8 cellular contexts compared by ENCODE assay signal in the genomic region with DNA sequence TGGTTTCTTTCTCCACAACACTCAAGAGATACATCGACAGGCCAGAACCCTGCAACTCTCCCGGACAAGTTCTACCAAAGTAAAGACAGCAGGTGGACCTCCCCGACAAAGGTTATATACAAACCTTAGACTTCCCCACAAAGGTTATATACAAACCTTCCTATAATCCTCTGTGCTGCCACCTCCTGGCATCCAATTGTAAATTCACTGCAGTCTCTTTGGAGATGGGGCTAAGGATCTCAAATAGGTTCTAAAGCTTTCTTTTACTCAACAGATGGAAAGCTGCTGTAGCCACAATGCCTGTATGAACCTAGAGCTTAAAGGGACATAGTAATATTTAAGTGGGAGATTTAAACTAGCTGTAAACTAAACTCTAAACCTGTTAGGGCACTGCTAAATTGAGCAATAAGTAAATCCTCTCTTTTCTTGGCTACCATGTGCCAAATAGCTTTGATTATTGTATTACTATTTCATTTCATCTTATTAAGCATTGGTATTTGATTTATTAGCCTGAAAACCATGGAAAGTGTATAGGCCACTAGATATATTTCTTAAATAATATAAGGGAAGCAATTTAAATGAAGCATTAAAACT. TPM values are rescaled to one million over a fixed set of nuclear protein-coding genes. Genes with fewer than 3 reads are reported as not detected.
DNase-seq lines count a peak whose midpoint lies in the region; ATAC-seq and TF ChIP-seq lines count a peak whose summit lies in the region.

No MANE protein-coding gene starts in this region.

- H3K4me1 ChIP-seq in OCI-LY3 (ENCODE audit: low read length) (peaks cover 23% of the 10 kb centered on the region), hepatocyte (ENCODE audit: insufficient read depth) (no peaks in the 10 kb centered on the region)

- H3K4me2 ChIP-seq in OCI-LY3 (ENCODE audit: low read length) (peak overlapping the region; percentile 51), hepatocyte (no peak overlapping the region)

- H4K20me1 ChIP-seq in OCI-LY3 (ENCODE audit: insufficient read depth, low read length) (no peaks in the 10 kb centered on the region), hepatocyte (ENCODE audit: insufficient read depth, poor library complexity, severe bottlenecking) (no peaks in the 10 kb centered on the region)

- H3K27me3 ChIP-seq in OCI-LY3 (ENCODE audit: low read depth, low read length), result no peaks in the 10 kb centered on the region
- no peaks in the 10 kb centered on the region for H3K27me3 ChIP-seq in hepatocyte

- ATAC-seq in GM19397 (IDR thresholded peaks at IDR 0.05; ENCODE audit: unreplicated experiment), result peak; percentile 74
- peak; percentile 85 for ATAC-seq in HG03378 (IDR thresholded peaks at IDR 0.05; ENCODE audit: unreplicated experiment)

- peaks cover 3% of the 10 kb centered on the region for H3K9me3 Mint-ChIP-seq in activated naive CD4-positive, alpha-beta T cell treated with anti-CD3 and anti-CD28 coated beads, Interleukin-2, amount 10 ng/mL, durations not matched to agents 7 days and 5 days

- H3K9me3 ChIP-seq in OCI-LY3 (ENCODE audit: insufficient read depth, low read length), result no peaks in the 10 kb centered on the region
- H3K9me3 ChIP-seq in hepatocyte (ENCODE audit: low read depth), result no peaks in the 10 kb centered on the region

- H3K9ac ChIP-seq in OCI-LY3 (ENCODE audit: low read length), result no peak overlapping the region

- peaks cover 7% of the 10 kb centered on the region for H3K36me3 Mint-ChIP-seq in activated naive CD4-positive, alpha-beta T cell treated with anti-CD3 and anti-CD28 coated beads, Interleukin-2, amount 10 ng/mL, durations not matched to agents 7 days and 5 days

- TF ChIP-seq CTCF in OCI-LY3 (IDR thresholded peaks at IDR 0.05; ENCODE audit: low read depth, low read length) (peak; percentile 72), hepatocyte (IDR thresholded peaks at IDR 0.05; ENCODE audit: poor library complexity) (peak; percentile 66)

- H3K79me2 ChIP-seq in OCI-LY3 (ENCODE audit: low read length), result peaks cover 6% of the 10 kb centered on the region; the same call in 1 of the 2 replicates
- no peaks in the 10 kb centered on the region for H3K79me2 ChIP-seq in hepatocyte

- DNase-seq in Daoy (ENCODE audit: low read depth), result peak; percentile 48
- DNase-seq in activated naive CD4-positive, alpha-beta T cell treated with anti-CD3 and anti-CD28 coated beads, Interleukin-2, amount 10 ng/mL, durations not matched to agents 7 days and 5 days, result peak; percentile 66
- DNase-seq in hepatocyte (ENCODE audit: low spot score), result peak; percentile 70
- DNase-seq in stimulated activated CD4-positive, alpha-beta T cell treated with anti-CD3 and anti-CD28 coated beads, Interleukin-4, amount 100 ng/mL, for 24 hours, result peak; percentile 61
- no peak for DNase-seq in posterior vena cava (ENCODE audit: low spot score)

- no peak overlapping the region for H3K27ac ChIP-seq in OCI-LY3 (ENCODE audit: low read length)
- no peak overlapping the region for H3K27ac ChIP-seq in hepatocyte

- WGBS in hepatocyte (ENCODE audit: low lambda C conversion rate, missing lambda C conversion rate), result 20% methylated on average over 3 of the region's 3 CpGs

- H2AFZ ChIP-seq in OCI-LY3 (ENCODE audit: low read depth, low read length) (no peak overlapping the region; the same call in 1 of the 2 replicates), hepatocyte (no peak overlapping the region)

- intact Hi-C loops in posterior vena cava (cut with DNase I), result no loop called here

- no peak overlapping the region for H3K4me3 Mint-ChIP-seq in activated naive CD4-positive, alpha-beta T cell treated with anti-CD3 and anti-CD28 coated beads, Interleukin-2, amount 10 ng/mL, durations not matched to agents 7 days and 5 days

- peaks cover 10% of the 10 kb centered on the region for H3K4me1 Mint-ChIP-seq in activated naive CD4-positive, alpha-beta T cell treated with anti-CD3 and anti-CD28 coated beads, Interleukin-2, amount 10 ng/mL, durations not matched to agents 7 days and 5 days

- H3K9me2 ChIP-seq in hepatocyte (replicated peaks; ENCODE audit: insufficient read depth), result no peaks in the 10 kb centered on the region

- no peak overlapping the region for H3K27ac Mint-ChIP-seq in activated naive CD4-positive, alpha-beta T cell treated with anti-CD3 and anti-CD28 coated beads, Interleukin-2, amount 10 ng/mL, durations not matched to agents 7 days and 5 days

- CTCF ChIA-PET in activated naive CD4-positive, alpha-beta T cell treated with anti-CD3 and anti-CD28 coated beads, Interleukin-2, amount 10 ng/mL, durations not matched to agents 7 days and 5 days (lab: Charles Lee), result interaction anchor here (0.8 to 6.0 kb wide), 15 partner anchors 8 to 119 kb away, joined by 3 to 54 read pairs (median 5); a partner anchor contains a TSS

- H3K27me3 Mint-ChIP-seq in activated naive CD4-positive, alpha-beta T cell treated with anti-CD3 and anti-CD28 coated beads, Interleukin-2, amount 10 ng/mL, durations not matched to agents 7 days and 5 days, result no peaks in the 10 kb centered on the region

- no peaks in the 10 kb centered on the region for H3K36me3 ChIP-seq in OCI-LY3 (replicated peaks; ENCODE audit: low read depth, low read length)
- no peaks in the 10 kb centered on the region for H3K36me3 ChIP-seq in hepatocyte (replicated peaks; ENCODE audit: insufficient read depth, low read depth)

- H3K4me3 ChIP-seq in OCI-LY3 (ENCODE audit: low read length) (peak overlapping the region; percentile 40), hepatocyte (no peak overlapping the region)

RNA-seq across cellular contexts. Expression of a gene that starts 9.8 kb away (rescaled TPM):
- total RNA-seq in Daoy (2014; rRNA removed; shearing (Covaris generic)), result 14.8 and 18.0 TPM in 2 replicates
- total RNA-seq in hepatocyte (10.1 and 12.9 TPM in 2 replicates), posterior vena cava (under 1 TPM; 0.67 to 0.74 TPM)
- polyA plus RNA-seq in hepatocyte, result 5.6 and 7.1 TPM in 2 replicates

RNA-seq across cellular contexts. Expression of a gene that starts 58.5 kb away (rescaled TPM):
- 5.7 and 7.7 TPM in 2 replicates for total RNA-seq in Daoy (2014; rRNA removed; shearing (Covaris generic))
- 24.6 and 32.4 TPM in 2 replicates for total RNA-seq in hepatocyte
- polyA plus RNA-seq in hepatocyte, result 13.8 and 17.4 TPM in 2 replicates
- total RNA-seq in posterior vena cava, result 1 to 10 TPM; 3.4 to 4.5 TPM

RNA-seq across cellular contexts. Expression of a gene that starts 58.6 kb away (rescaled TPM):
- 0.40 and 0.65 TPM in 2 replicates for total RNA-seq in Daoy (2014; rRNA removed; shearing (Covaris generic))
- total RNA-seq in hepatocyte (1.1 and 1.8 TPM in 2 replicates), posterior vena cava (under 1 TPM; 0.38 to 0.51 TPM)
- polyA plus RNA-seq in hepatocyte, result 0.91 and 0.97 TPM in 2 replicates
